In genomic region chr6:40947876-40948514, GRCh38 we compare ENCODE assay signal across 17 cellular contexts.
DNase-seq lines count a peak whose midpoint lies in the region; ATAC-seq and TF ChIP-seq lines count a peak whose summit lies in the region.
"Had no signal": no experiment of that assay in that cellular context is flagged by ENCODE, and none has a peak within 500 bp of the region (broad histone marks: within the 10 kb centered on the region; RNA-seq: fewer than 3 reads in every experiment).

No MANE protein-coding gene starts in this region.

- TF ChIP-seq CTCF in cardiac fibroblast (IDR thresholded peaks at IDR 0.05; ENCODE audit: low read depth, low read length) (no peak), left lung (IDR thresholded peaks at IDR 0.05) (no peak)

- no peaks in the 10 kb centered on the region for H3K27me3 ChIP-seq in HUES64 (ENCODE audit: insufficient read depth, low read length)
- no peaks in the 10 kb centered on the region for H3K27me3 ChIP-seq in left lung
- H3K27me3 ChIP-seq: cardiac muscle cell, tibial nerve had no signal

- peak; percentile 51 for DNase-seq in Daoy (ENCODE audit: low read depth)
- DNase-seq in cardiac fibroblast (ENCODE audit: low read depth in 2 of 2) = peak; percentile 58 to 59
- no peak for DNase-seq in left lung
- DNase-seq in NCI-H1417 (lab: John Stamatoyannopoulos, UW) = no peak
- no peak for DNase-seq in DMS153 treated with DMSO at 0.1 percent for 48 hours (lab: John Stamatoyannopoulos, UW; ENCODE audit: unreplicated experiment)
- no peak for DNase-seq in COLO668 (lab: John Stamatoyannopoulos, UW; ENCODE audit: unreplicated experiment)
- no peak for DNase-seq in NCI-H2107 treated with DMSO at 0.1 percent for 48 hours (lab: John Stamatoyannopoulos, UW; ENCODE audit: unreplicated experiment)
- DNase-seq: activated T-cell treated with anti-CD3 and anti-CD28 coated beads for 4 hours; CD4-positive, alpha-beta T cell; foreskin melanocyte; PC-9; T-helper 9 cell had no signal

- intact Hi-C loops in left lung (cut with DNase I) = no loop called here

- WGBS in HUES64 = 67% methylated on average over 2 of the region's 2 CpGs

- H3K4me3 ChIP-seq in HUES64 (ENCODE audit: low read length) (no peak overlapping the region), cardiac fibroblast (replicated peaks in 1 of 2; ENCODE audit: low read depth in 2 of 2, low read length in 2 of 2) (no peak overlapping the region), left lung (no peak overlapping the region)
- H3K4me3 ChIP-seq: cardiac muscle cell, lung, PC-9, prostate gland, tibial nerve had no signal

- H3K36me3 ChIP-seq in HUES64 (ENCODE audit: insufficient read depth, low read length) = no peaks in the 10 kb centered on the region
- no peaks in the 10 kb centered on the region for H3K36me3 ChIP-seq in left lung
- H3K36me3 ChIP-seq: cardiac muscle cell, prostate gland, tibial nerve had no signal

- H3K9ac ChIP-seq in HUES64 (ENCODE audit: low read depth, low read length) = no peak overlapping the region

- H3K4me1 ChIP-seq in HUES64 (ENCODE audit: insufficient read depth, low read length) (peaks cover 41% of the 10 kb centered on the region), left lung (no peaks in the 10 kb centered on the region)
- H3K4me1 ChIP-seq: prostate gland, tibial nerve had no signal

- peak; percentile 50 for ATAC-seq in left lung

- no peaks in the 10 kb centered on the region for H3K9me3 ChIP-seq in HUES64 (ENCODE audit: insufficient read depth, low read depth, low read length)
- H3K9me3 ChIP-seq in left lung = no peaks in the 10 kb centered on the region
- H3K9me3 ChIP-seq: prostate gland, tibial nerve had no signal

- peak overlapping the region; percentile 82 for H3K27ac ChIP-seq in HUES64 (ENCODE audit: low read depth, low read length)
- no peak overlapping the region for H3K27ac ChIP-seq in left lung
- H3K27ac ChIP-seq: cardiac muscle cell, PC-9, prostate gland, tibial nerve had no signal

Comparison
In these comparisons a context has a peak if more than half of its experiments do, and no peak if none do; other contexts are left out.
1. DNase-seq: peak in Daoy (single experiment) and cardiac fibroblast (2 of 2); none in left lung (0 of 2), NCI-H1417 (0 of 3), DMS153 treated with DMSO at 0.1 percent for 48 hours (single experiment), COLO668 (single experiment) and NCI-H2107 treated with DMSO at 0.1 percent for 48 hours (single experiment).